ENCODE assay signal across 1 cellular context in the genomic region with DNA sequence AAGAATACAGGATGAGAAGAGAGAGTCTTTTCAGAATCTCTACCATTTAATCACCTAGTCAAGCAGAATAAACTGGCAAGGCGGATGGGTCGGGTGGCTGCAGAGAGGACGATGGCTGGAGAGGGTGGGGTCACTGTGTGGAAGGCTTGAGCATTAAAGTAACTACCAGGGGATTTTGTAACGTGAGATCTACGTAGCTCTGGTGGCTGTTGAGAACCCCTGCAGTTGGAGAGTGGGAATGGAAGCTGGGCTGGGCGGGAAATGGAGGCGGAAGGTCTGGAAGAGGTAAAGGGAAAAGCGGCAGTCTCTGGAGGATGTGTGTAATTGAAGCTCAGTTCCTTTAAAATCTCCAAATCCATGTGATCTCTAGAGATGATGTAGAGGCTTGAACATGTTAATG.
TF ChIP-seq lines count a peak whose summit lies in the region.

No MANE protein-coding gene starts in this region.

TF ChIP-seq in GM23338, 12 proteins besides CTCF, POLR2A, EP300 and RAD21 (continued from another document):
- TF ChIP-seq, protein P1, sequence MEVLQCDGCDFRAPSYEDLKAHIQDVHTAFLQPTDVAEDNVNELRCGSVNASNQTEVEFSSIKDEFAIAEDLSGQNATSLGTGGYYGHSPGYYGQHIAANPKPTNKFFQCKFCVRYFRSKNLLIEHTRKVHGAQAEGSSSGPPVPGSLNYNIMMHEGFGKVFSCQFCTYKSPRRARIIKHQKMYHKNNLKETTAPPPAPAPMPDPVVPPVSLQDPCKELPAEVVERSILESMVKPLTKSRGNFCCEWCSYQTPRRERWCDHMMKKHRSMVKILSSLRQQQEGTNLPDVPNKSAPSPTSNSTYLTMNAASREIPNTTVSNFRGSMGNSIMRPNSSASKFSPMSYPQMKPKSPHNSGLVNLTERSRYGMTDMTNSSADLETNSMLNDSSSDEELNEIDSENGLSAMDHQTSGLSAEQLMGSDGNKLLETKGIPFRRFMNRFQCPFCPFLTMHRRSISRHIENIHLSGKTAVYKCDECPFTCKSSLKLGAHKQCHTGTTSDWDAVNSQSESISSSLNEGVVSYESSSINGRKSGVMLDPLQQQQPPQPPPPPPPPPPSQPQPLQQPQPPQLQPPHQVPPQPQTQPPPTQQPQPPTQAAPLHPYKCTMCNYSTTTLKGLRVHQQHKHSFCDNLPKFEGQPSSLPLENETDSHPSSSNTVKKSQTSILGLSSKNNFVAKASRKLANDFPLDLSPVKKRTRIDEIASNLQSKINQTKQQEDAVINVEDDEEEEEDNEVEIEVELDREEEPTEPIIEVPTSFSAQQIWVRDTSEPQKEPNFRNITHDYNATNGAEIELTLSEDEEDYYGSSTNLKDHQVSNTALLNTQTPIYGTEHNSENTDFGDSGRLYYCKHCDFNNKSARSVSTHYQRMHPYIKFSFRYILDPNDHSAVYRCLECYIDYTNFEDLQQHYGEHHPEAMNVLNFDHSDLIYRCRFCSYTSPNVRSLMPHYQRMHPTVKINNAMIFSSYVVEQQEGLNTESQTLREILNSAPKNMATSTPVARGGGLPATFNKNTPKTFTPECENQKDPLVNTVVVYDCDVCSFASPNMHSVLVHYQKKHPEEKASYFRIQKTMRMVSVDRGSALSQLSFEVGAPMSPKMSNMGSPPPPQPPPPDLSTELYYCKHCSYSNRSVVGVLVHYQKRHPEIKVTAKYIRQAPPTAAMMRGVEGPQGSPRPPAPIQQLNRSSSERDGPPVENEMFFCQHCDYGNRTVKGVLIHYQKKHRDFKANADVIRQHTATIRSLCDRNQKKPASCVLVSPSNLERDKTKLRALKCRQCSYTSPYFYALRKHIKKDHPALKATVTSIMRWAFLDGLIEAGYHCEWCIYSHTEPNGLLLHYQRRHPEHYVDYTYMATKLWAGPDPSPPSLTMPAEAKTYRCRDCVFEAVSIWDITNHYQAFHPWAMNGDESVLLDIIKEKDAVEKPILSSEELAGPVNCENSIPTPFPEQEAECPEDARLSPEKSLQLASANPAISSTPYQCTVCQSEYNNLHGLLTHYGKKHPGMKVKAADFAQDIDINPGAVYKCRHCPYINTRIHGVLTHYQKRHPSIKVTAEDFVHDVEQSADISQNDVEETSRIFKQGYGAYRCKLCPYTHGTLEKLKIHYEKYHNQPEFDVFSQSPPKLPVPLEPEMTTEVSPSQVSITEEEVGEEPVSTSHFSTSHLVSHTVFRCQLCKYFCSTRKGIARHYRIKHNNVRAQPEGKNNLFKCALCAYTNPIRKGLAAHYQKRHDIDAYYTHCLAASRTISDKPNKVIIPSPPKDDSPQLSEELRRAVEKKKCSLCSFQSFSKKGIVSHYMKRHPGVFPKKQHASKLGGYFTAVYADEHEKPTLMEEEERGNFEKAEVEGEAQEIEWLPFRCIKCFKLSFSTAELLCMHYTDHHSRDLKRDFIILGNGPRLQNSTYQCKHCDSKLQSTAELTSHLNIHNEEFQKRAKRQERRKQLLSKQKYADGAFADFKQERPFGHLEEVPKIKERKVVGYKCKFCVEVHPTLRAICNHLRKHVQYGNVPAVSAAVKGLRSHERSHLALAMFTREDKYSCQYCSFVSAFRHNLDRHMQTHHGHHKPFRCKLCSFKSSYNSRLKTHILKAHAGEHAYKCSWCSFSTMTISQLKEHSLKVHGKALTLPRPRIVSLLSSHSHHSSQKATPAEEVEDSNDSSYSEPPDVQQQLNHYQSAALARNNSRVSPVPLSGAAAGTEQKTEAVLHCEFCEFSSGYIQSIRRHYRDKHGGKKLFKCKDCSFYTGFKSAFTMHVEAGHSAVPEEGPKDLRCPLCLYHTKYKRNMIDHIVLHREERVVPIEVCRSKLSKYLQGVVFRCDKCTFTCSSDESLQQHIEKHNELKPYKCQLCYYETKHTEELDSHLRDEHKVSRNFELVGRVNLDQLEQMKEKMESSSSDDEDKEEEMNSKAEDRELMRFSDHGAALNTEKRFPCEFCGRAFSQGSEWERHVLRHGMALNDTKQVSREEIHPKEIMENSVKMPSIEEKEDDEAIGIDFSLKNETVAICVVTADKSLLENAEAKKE (CRISPR knock-in tag; IDR thresholded peaks at IDR 0.05), result no peak
- TF ChIP-seq STAT1 (IDR thresholded peaks at IDR 0.05; ENCODE audit: unreplicated experiment) (no peak), ZNF331 (CRISPR knock-in tag; IDR thresholded peaks at IDR 0.05; ENCODE audit: low read depth) (no peak), JUNB (IDR thresholded peaks at IDR 0.05; ENCODE audit: unreplicated experiment) (no peak)
- TF ChIP-seq, protein P2, sequence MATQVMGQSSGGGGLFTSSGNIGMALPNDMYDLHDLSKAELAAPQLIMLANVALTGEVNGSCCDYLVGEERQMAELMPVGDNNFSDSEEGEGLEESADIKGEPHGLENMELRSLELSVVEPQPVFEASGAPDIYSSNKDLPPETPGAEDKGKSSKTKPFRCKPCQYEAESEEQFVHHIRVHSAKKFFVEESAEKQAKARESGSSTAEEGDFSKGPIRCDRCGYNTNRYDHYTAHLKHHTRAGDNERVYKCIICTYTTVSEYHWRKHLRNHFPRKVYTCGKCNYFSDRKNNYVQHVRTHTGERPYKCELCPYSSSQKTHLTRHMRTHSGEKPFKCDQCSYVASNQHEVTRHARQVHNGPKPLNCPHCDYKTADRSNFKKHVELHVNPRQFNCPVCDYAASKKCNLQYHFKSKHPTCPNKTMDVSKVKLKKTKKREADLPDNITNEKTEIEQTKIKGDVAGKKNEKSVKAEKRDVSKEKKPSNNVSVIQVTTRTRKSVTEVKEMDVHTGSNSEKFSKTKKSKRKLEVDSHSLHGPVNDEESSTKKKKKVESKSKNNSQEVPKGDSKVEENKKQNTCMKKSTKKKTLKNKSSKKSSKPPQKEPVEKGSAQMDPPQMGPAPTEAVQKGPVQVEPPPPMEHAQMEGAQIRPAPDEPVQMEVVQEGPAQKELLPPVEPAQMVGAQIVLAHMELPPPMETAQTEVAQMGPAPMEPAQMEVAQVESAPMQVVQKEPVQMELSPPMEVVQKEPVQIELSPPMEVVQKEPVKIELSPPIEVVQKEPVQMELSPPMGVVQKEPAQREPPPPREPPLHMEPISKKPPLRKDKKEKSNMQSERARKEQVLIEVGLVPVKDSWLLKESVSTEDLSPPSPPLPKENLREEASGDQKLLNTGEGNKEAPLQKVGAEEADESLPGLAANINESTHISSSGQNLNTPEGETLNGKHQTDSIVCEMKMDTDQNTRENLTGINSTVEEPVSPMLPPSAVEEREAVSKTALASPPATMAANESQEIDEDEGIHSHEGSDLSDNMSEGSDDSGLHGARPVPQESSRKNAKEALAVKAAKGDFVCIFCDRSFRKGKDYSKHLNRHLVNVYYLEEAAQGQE (IDR thresholded peaks at IDR 0.05; ENCODE audit: unreplicated experiment), result no peak
